ENCODE assay signal across 8 cellular contexts in genomic region chr5:95283761-95284511, GRCh38. TPM values are rescaled to one million over a fixed set of nuclear protein-coding genes. Genes with fewer than 3 reads are reported as not detected.
A peak's percentile ranks its signal among the peaks of the same experiment; 100 is the strongest.
DNase-seq lines count a peak whose midpoint lies in the region; ATAC-seq and TF ChIP-seq lines count a peak whose summit lies in the region.

No MANE protein-coding gene starts in this region.

- peak; percentile 65 for ATAC-seq in GM18511 (IDR thresholded peaks at IDR 0.05; ENCODE audit: unreplicated experiment)
- ATAC-seq in HG03135 (IDR thresholded peaks at IDR 0.05; ENCODE audit: unreplicated experiment), result peak; percentile 50
- peak; percentile 75 for ATAC-seq in Panc1
- peak; percentile 83 for ATAC-seq in left colon
- ATAC-seq in stimulated activated memory B cell treated with anti-CD40 and anti-IgM and Interleukin-4, amounts not matched to agents 10 μg/mL and 1 μg/mL and 100 μg/mL, for 72 hours, result peak; percentile 69

- no peaks in the 10 kb centered on the region for H3K9me3 Mint-ChIP-seq in stimulated activated memory B cell treated with anti-CD40 and anti-IgM and Interleukin-4, amounts not matched to agents 10 μg/mL and 1 μg/mL and 100 μg/mL, for 72 hours

- H3K27ac Mint-ChIP-seq in stimulated activated memory B cell treated with anti-CD40 and anti-IgM and Interleukin-4, amounts not matched to agents 10 μg/mL and 1 μg/mL and 100 μg/mL, for 72 hours, result no peak overlapping the region

- BruUV-seq in Panc1 (replicated peaks; lab: Mats Ljungman, UMichigan), result no TSS peak

- peaks cover 64% of the 10 kb centered on the region for H3K27me3 ChIP-seq in Panc1 (ENCODE audit: control insufficient read depth, insufficient read depth, low read length)
- H3K27me3 ChIP-seq in breast epithelium, result peaks cover 3 to 63% of the 10 kb centered on the region in 2 donors

- no peak for TF ChIP-seq POLR2A in breast epithelium (IDR thresholded peaks at IDR 0.05)

- no peaks in the 10 kb centered on the region for H3K4me1 Mint-ChIP-seq in stimulated activated memory B cell treated with anti-CD40 and anti-IgM and Interleukin-4, amounts not matched to agents 10 μg/mL and 1 μg/mL and 100 μg/mL, for 72 hours

- H3K27ac ChIP-seq in C4-2B, result peak overlapping the region; percentile 4; the same call in 1 of the 2 replicates
- H3K27ac ChIP-seq in Panc1 (ENCODE audit: low read length), result no peak overlapping the region
- no peak overlapping the region for H3K27ac ChIP-seq in breast epithelium

- intact Hi-C loops in Panc1 (cut with micrococcal nuclease; ENCODE audit: unreplicated experiment), result loop anchor here (10.0 kb wide), 1 partner anchor 191 kb away; no protein-coding TSS in a partner anchor
- intact Hi-C loops in breast epithelium (cut with DNase I; ENCODE audit: low total_unique reads), result no loop called here
- intact Hi-C loops in left colon (cut with DNase I, micrococcal nuclease), result no loop called here

- H3K36me3 ChIP-seq in Panc1 (ENCODE audit: control insufficient read depth, insufficient read depth, low read length) (no peaks in the 10 kb centered on the region; the same call in 1 of the 2 replicates), breast epithelium (no peaks in the 10 kb centered on the region)

- peak overlapping the region; percentile 46 to 56 for H3K4me3 ChIP-seq in Panc1 (ENCODE audit: low read depth in 2 of 2, low read length in 2 of 2)
- peak overlapping the region; percentile 54 to 72 (median 62) for H3K4me3 ChIP-seq in breast epithelium

- peaks cover 41% of the 10 kb centered on the region for H3K27me3 Mint-ChIP-seq in stimulated activated memory B cell treated with anti-CD40 and anti-IgM and Interleukin-4, amounts not matched to agents 10 μg/mL and 1 μg/mL and 100 μg/mL, for 72 hours

- H3K36me3 Mint-ChIP-seq in stimulated activated memory B cell treated with anti-CD40 and anti-IgM and Interleukin-4, amounts not matched to agents 10 μg/mL and 1 μg/mL and 100 μg/mL, for 72 hours, result no peaks in the 10 kb centered on the region

- peak; percentile 85 for TF ChIP-seq CTCF in C4-2B (conservative IDR thresholded peaks at IDR 0.05)
- TF ChIP-seq CTCF in Panc1 (IDR thresholded peaks at IDR 0.05), result peak; percentile 87
- no peak for TF ChIP-seq CTCF in breast epithelium (IDR thresholded peaks at IDR 0.05)

- POLR2A ChIA-PET in Panc1 (lab: Charles Lee), result interaction anchor here (0.6 kb wide), 2 partner anchors 13 to 655 kb away, joined by 3 to 4 read pairs; no protein-coding TSS in a partner anchor

- H3K4me1 ChIP-seq in Panc1 (ENCODE audit: control insufficient read depth, insufficient read depth, low read length), result peaks cover 4% of the 10 kb centered on the region; the same call in 1 of the 2 replicates
- no peaks in the 10 kb centered on the region for H3K4me1 ChIP-seq in breast epithelium

- CTCF ChIA-PET in Panc1 (lab: Charles Lee), result interaction anchor here (0.6 to 1.3 kb wide), 5 partner anchors 22 to 338 kb away, joined by 3 to 7 read pairs (median 4); no protein-coding TSS in a partner anchor

- H3K9me3 ChIP-seq in Panc1 (ENCODE audit: control insufficient read depth, insufficient read depth, low read depth, low read length) (no peaks in the 10 kb centered on the region), breast epithelium (no peaks in the 10 kb centered on the region)

- in situ Hi-C loops in Panc1 (cut with HindIII; ENCODE audit: low pct_unique_long_range_greater_than_20kb, low sequenced_read_pairs), result no loop called here

- DNase-seq in Panc1 (ENCODE audit: low read depth, low spot score), result no peak
- no peak for DNase-seq in breast epithelium (ENCODE audit: low spot score in 2 of 2)
- peak in 1 of 2 donors; percentile 40 for DNase-seq in left colon
- DNase-seq in DMS114 treated with DMSO at 0.1 percent for 48 hours (lab: John Stamatoyannopoulos, UW; ENCODE audit: unreplicated experiment), result no peak

- H3K4me3 Mint-ChIP-seq in stimulated activated memory B cell treated with anti-CD40 and anti-IgM and Interleukin-4, amounts not matched to agents 10 μg/mL and 1 μg/mL and 100 μg/mL, for 72 hours, result peak overlapping the region; percentile 41

RNA-seq across cellular contexts. Expression of gene MCTP1, which starts 1.0 kb away (rescaled TPM):
- 39.8 TPM for total RNA-seq in Panc1 (2021; ENCODE audit: unreplicated experiment)
- polyA plus RNA-seq in Panc1 (2012; ENCODE audit: insufficient read length), result 10.9 TPM
- total RNA-seq in breast epithelium, result 10 to 100 TPM; 22.8 to 57.8 (median 24.3) TPM
- total RNA-seq in left colon, result 1 to 10 TPM; 4.6 to 7.0 TPM

Comparison
In these comparisons a context has a peak if more than half of its experiments do, and no peak if none do; other contexts are left out.
1. CTCF ChIP-seq: peak in C4-2B (single experiment) and Panc1 (single experiment); none in breast epithelium (0 of 3).
2. Peak in every context shown above with its lines, with median percentiles within 50 percentile points of each other: ATAC-seq.